Comparison of ENCODE assay signal across 8 cellular contexts in genomic region chr4:125316781-125317525, GRCh38. TPM values are rescaled to one million over a fixed set of nuclear protein-coding genes. Genes with fewer than 3 reads are reported as not detected.
A peak's percentile ranks its signal among the peaks of the same experiment; 100 is the strongest.
DNase-seq lines count a peak whose midpoint lies in the region; ATAC-seq and TF ChIP-seq lines count a peak whose summit lies in the region.

No MANE protein-coding gene starts in this region.

- H3K36me3 ChIP-seq in CD8-positive, alpha-beta memory T cell (ENCODE audit: insufficient read depth, low read length), result no peaks in the 10 kb centered on the region
- H3K36me3 ChIP-seq in KMS-11 (ENCODE audit: insufficient read depth) (no peaks in the 10 kb centered on the region), right lobe of liver (no peaks in the 10 kb centered on the region), subcutaneous abdominal adipose tissue (ENCODE audit: control insufficient read depth in 5 of 5, insufficient read depth in 5 of 5, low read length in 5 of 5) (peaks cover 0 to 9% (median 0%) of the 10 kb centered on the region in 5 donors)

- H3K4me1 ChIP-seq in CD8-positive, alpha-beta memory T cell (ENCODE audit: insufficient read depth, low read length), result peaks cover 9% of the 10 kb centered on the region
- H3K4me1 ChIP-seq in KMS-11 (ENCODE audit: low read depth, poor library complexity, severe bottlenecking) (peaks cover 22% of the 10 kb centered on the region), right lobe of liver (peaks cover 0 to 20% (median 0%) of the 10 kb centered on the region in 4 donors), subcutaneous abdominal adipose tissue (ENCODE audit: control insufficient read depth in 5 of 5, insufficient read depth in 5 of 5, low read length in 5 of 5) (peaks cover 10 to 62% (median 40%) of the 10 kb centered on the region in 5 donors)

- H2AFZ ChIP-seq in KMS-11 (ENCODE audit: low read depth), result peak overlapping the region; percentile 99

- no peak overlapping the region for H3K27ac Mint-ChIP-seq in CD8-positive, alpha-beta memory T cell

- TF ChIP-seq CTCF in KMS-11 (conservative IDR thresholded peaks at IDR 0.05; ENCODE audit: low read depth, low read length) (no peak), choroid plexus epithelial cell (conservative IDR thresholded peaks at IDR 0.05; ENCODE audit: low read depth, low read length) (peak; percentile 44), right lobe of liver (IDR thresholded peaks at IDR 0.05) (peak in 3 of 4 donors; percentile 8 to 33 (median 15))

- H3K27me3 ChIP-seq in CD8-positive, alpha-beta memory T cell (ENCODE audit: insufficient read depth, low read length, poor library complexity, severe bottlenecking), result peaks cover 14% of the 10 kb centered on the region
- no peaks in the 10 kb centered on the region for H3K27me3 ChIP-seq in KMS-11 (ENCODE audit: insufficient read depth, low read depth)
- H3K27me3 ChIP-seq in right lobe of liver, result no peaks in the 10 kb centered on the region
- H3K27me3 ChIP-seq in subcutaneous abdominal adipose tissue (ENCODE audit: control insufficient read depth in 5 of 5, insufficient read depth in 4 of 5, low read length in 5 of 5), result peaks cover 0 to 11% (median 0%) of the 10 kb centered on the region in 5 donors

- no peaks in the 10 kb centered on the region for H3K9me3 ChIP-seq in CD8-positive, alpha-beta memory T cell (ENCODE audit: low read length)
- H3K9me3 ChIP-seq in right lobe of liver (no peaks in the 10 kb centered on the region), subcutaneous abdominal adipose tissue (ENCODE audit: control insufficient read depth in 5 of 5, low read length in 5 of 5) (no peaks in the 10 kb centered on the region)

- H3K9ac ChIP-seq in KMS-11 (no peak overlapping the region), subcutaneous abdominal adipose tissue (ENCODE audit: low read length in 5 of 5) (peak overlapping the region in 2 of 5 donors; percentile 80 to 84)

- 0% methylated on average over 8 of the region's 67 CpGs for WGBS in right lobe of liver (ENCODE audit: insufficient coverage, low coverage, low lambda C conversion rate, missing lambda C conversion rate)

- H3K9me3 Mint-ChIP-seq in CD8-positive, alpha-beta memory T cell, result peaks cover 0 to 7% (median 2%) of the 10 kb centered on the region in 5 donors

- TF ChIP-seq POLR2A in right lobe of liver (IDR thresholded peaks at IDR 0.05), result no peak

- H3K79me2 ChIP-seq in KMS-11 (ENCODE audit: insufficient read depth, low read depth), result no peaks in the 10 kb centered on the region

- no peak overlapping the region for H3K27ac ChIP-seq in CD8-positive, alpha-beta memory T cell (ENCODE audit: low read depth, low read length)
- H3K27ac ChIP-seq in KMS-11 (no peak overlapping the region), right lobe of liver (peak overlapping the region in 1 of 3 donors; percentile 92), subcutaneous abdominal adipose tissue (ENCODE audit: low read depth, low read length) (peak overlapping the region; percentile 90)

- peak overlapping the region; percentile 36 to 87 (median 82) for H3K4me3 Mint-ChIP-seq in CD8-positive, alpha-beta memory T cell

- POLR2A ChIA-PET in CD8-positive, alpha-beta memory T cell (lab: Charles Lee), result no interaction called here

- CTCF ChIA-PET in CD8-positive, alpha-beta memory T cell (lab: Charles Lee), result no interaction called here

- H3K4me2 ChIP-seq in KMS-11, result peak overlapping the region; percentile 64

- no peak overlapping the region for H3K4me3 ChIP-seq in CD8-positive, alpha-beta memory T cell (ENCODE audit: low read length)
- H3K4me3 ChIP-seq in KMS-11 (IDR thresholded peaks at IDR 0.05; ENCODE audit: insufficient read depth, low read depth, low read length) (no peak overlapping the region), choroid plexus epithelial cell (ENCODE audit: low read depth, low read length) (peak overlapping the region; percentile 94), right lobe of liver (peak overlapping the region; percentile 70 to 76 (median 70)), subcutaneous abdominal adipose tissue (ENCODE audit: low read depth in 1 of 5, low read length in 5 of 5) (peak overlapping the region; percentile 90 to 93 (median 91))

- H4K20me1 ChIP-seq in KMS-11 (ENCODE audit: insufficient read depth), result no peaks in the 10 kb centered on the region

- peaks cover 26 to 46% (median 36%) of the 10 kb centered on the region in 3 donors for H3K4me1 Mint-ChIP-seq in CD8-positive, alpha-beta memory T cell

- H3K36me3 Mint-ChIP-seq in CD8-positive, alpha-beta memory T cell, result no peaks in the 10 kb centered on the region

- peaks cover 48 to 65% of the 10 kb centered on the region in 2 donors for H3K27me3 Mint-ChIP-seq in CD8-positive, alpha-beta memory T cell

- intact Hi-C loops in right lobe of liver (cut with DNase I), result loop anchor here in 1 of 2 donors (10.0 kb wide), 1 partner anchor 428 kb away; no protein-coding TSS in a partner anchor

- peak in 1 of 4 donors; percentile 5 for ATAC-seq in right lobe of liver
- no peak for ATAC-seq in HG03469 (IDR thresholded peaks at IDR 0.05; ENCODE audit: unreplicated experiment)
- ATAC-seq in GM18502 (IDR thresholded peaks at IDR 0.05; ENCODE audit: poor library complexity, unreplicated experiment), result no peak
- no peak for ATAC-seq in GM21360 (IDR thresholded peaks at IDR 0.05; ENCODE audit: unreplicated experiment)

- no peak for DNase-seq in CD8-positive, alpha-beta memory T cell
- DNase-seq in choroid plexus epithelial cell (ENCODE audit: low read depth) (peak; percentile 43), right lobe of liver (peak; percentile 46 to 68 (median 51))

RNA-seq across cellular contexts. Expression of gene FAT4, which starts 2.2 kb away (rescaled TPM):
- total RNA-seq in CD8-positive, alpha-beta memory T cell, result under 1 TPM; 0.02 to 0.04 TPM
- not detected for polyA plus RNA-seq in CD8-positive, alpha-beta memory T cell
- total RNA-seq in right lobe of liver, result 1 to 10 TPM; 2.8 to 4.6 (median 3.6) TPM

Comparison
In these comparisons a context has a peak if more than half of its experiments do, and no peak if none do; other contexts are left out.
1. DNase-seq: peak in choroid plexus epithelial cell (single experiment) and right lobe of liver (3 of 3); none in CD8-positive, alpha-beta memory T cell (0 of 5).
2. H3K4me3 ChIP-seq: peak in choroid plexus epithelial cell (single experiment), right lobe of liver (3 of 3) and subcutaneous abdominal adipose tissue (5 of 5); none in CD8-positive, alpha-beta memory T cell (single experiment) and KMS-11 (single experiment).